In genomic region chr11:65637794-65638317, GRCh38 we compare ENCODE assay signal across 1 cellular context.
TF ChIP-seq lines count a peak whose summit lies in the region.

SIPA1 (plus strand) TSS chr11:65638101; CDS start chr11:65640922, 2,821 bp downstream.

TF ChIP-seq in GM12878, 131 proteins besides CTCF, POLR2A, EP300 and RAD21 (continued from another document):
- TF ChIP-seq PKNOX1 (IDR thresholded peaks at IDR 0.05) (no peak), NKRF (conservative IDR thresholded peaks at IDR 0.05) (peak; percentile 66; the same call in 1 of the 2 replicates), RAD51 (IDR thresholded peaks at IDR 0.05) (no peak), GATAD2B (conservative IDR thresholded peaks at IDR 0.05; ENCODE audit: low read depth) (peak; percentile 11), RELB (IDR thresholded peaks at IDR 0.05; ENCODE audit: low read depth) (no peak), KAT2A (conservative IDR thresholded peaks at IDR 0.05; ENCODE audit: control insufficient read depth, low read depth, low read length) (no peak), MXI1 (IDR thresholded peaks at IDR 0.05; ENCODE audit: low read depth, low read length) (no peak), ELK1 (IDR thresholded peaks at IDR 0.05; ENCODE audit: low read depth, low read length) (no peak), BMI1 (IDR thresholded peaks at IDR 0.05; ENCODE audit: borderline replicate concordance) (no peak), SIN3A (IDR thresholded peaks at IDR 0.05; ENCODE audit: low read depth, low read length) (0 out of 2 replicates have a peak, but pooled peaks have one; percentile 26), PAX8 (IDR thresholded peaks at IDR 0.05) (no peak), NR2C2 (IDR thresholded peaks at IDR 0.05; ENCODE audit: borderline replicate concordance, control insufficient read depth, insufficient read length, low read depth) (no peak), MEF2B (IDR thresholded peaks at IDR 0.05; ENCODE audit: partially characterized antibody, poor library complexity, severe bottlenecking) (no peak), CUX1 (IDR thresholded peaks at IDR 0.05; ENCODE audit: insufficient replicate concordance, low read depth, low read length) (no peak), IKZF2 (IDR thresholded peaks at IDR 0.05) (no peak), BHLHE40 (IDR thresholded peaks at IDR 0.05; ENCODE audit: borderline replicate concordance in 1 of 2, low read depth in 2 of 2, low read length in 1 of 2) (no peak), LARP7 (IDR thresholded peaks at IDR 0.05) (peak; percentile 79), REST (IDR thresholded peaks at IDR 0.05; ENCODE audit: low read depth, low read length) (no peak), SMC3 (IDR thresholded peaks at IDR 0.05; ENCODE audit: borderline replicate concordance, low read length) (no peak), CBX5 (IDR thresholded peaks at IDR 0.05; ENCODE audit: low read depth) (no peak), JUND (IDR thresholded peaks at IDR 0.05; ENCODE audit: low read depth, low read length) (no peak), RUNX3 (IDR thresholded peaks at IDR 0.05; ENCODE audit: low read length) (0 out of 2 replicates have a peak, but pooled peaks have one; percentile 3), JUNB (IDR thresholded peaks at IDR 0.05) (no peak), BRCA1 (IDR thresholded peaks at IDR 0.05; ENCODE audit: low read depth, low read length) (no peak), DPF2 (IDR thresholded peaks at IDR 0.05) (no peak; the same call in 1 of the 2 replicates), ZNF622 (IDR thresholded peaks at IDR 0.05) (no peak), ZNF217 (IDR thresholded peaks at IDR 0.05) (no peak), E2F4 (IDR thresholded peaks at IDR 0.05; ENCODE audit: low read depth, low read length) (peak; percentile 34; the same call in 1 of the 2 replicates), FOS (IDR thresholded peaks at IDR 0.05; ENCODE audit: borderline replicate concordance, extremely low read depth, insufficient read length) (no peak), SMAD1 (IDR thresholded peaks at IDR 0.05; ENCODE audit: low read depth, partially characterized antibody) (no peak), MLLT1 (IDR thresholded peaks at IDR 0.05) (no peak), STAT1 (conservative IDR thresholded peaks at IDR 0.05) (no peak), POLR2AphosphoS5 (IDR thresholded peaks at IDR 0.05; ENCODE audit: low read length) (peak; percentile 73), NR2C1 (IDR thresholded peaks at IDR 0.05) (no peak), PRDM15 (CRISPR knock-in tag; IDR thresholded peaks at IDR 0.05) (no peak), SRF (IDR thresholded peaks at IDR 0.05; ENCODE audit: low read depth in 2 of 2, low read length in 2 of 2) (no peak), HDGF (IDR thresholded peaks at IDR 0.05) (no peak), ATF7 (IDR thresholded peaks at IDR 0.05; ENCODE audit: low read depth) (no peak), YBX1 (IDR thresholded peaks at IDR 0.05) (no peak), ZNF274 (IDR thresholded peaks at IDR 0.05; ENCODE audit: insufficient read depth, insufficient read length) (no peak)
